11 cellular contexts compared by ENCODE assay signal in genomic region chr6:106522557-106522956, GRCh38.
DNase-seq lines count a peak whose midpoint lies in the region; ATAC-seq and TF ChIP-seq lines count a peak whose summit lies in the region.
"Had no signal": no experiment of that assay in that cellular context is flagged by ENCODE, and none has a peak within 500 bp of the region (broad histone marks: within the 10 kb centered on the region; RNA-seq: fewer than 3 reads in every experiment).

No MANE protein-coding gene starts in this region.

- intact Hi-C loops in MCF 10A (cut with micrococcal nuclease): no loop called here
- intact Hi-C loops in mammary epithelial cell (cut with micrococcal nuclease): no loop called here
- intact Hi-C loops in esophagus squamous epithelium (cut with DNase I): no loop called here
- intact Hi-C loops in upper lobe of right lung (cut with DNase I): no loop called here
- intact Hi-C loops in esophagus muscularis mucosa (cut with DNase I): no loop called here

- ATAC-seq in upper lobe of right lung: no peak
- no peak for ATAC-seq in HG03095 (IDR thresholded peaks at IDR 0.05; ENCODE audit: unreplicated experiment)

- CTCF ChIA-PET in MCF 10A (lab: Yijun Ruan, JAX): interaction anchor here (2.9 kb wide), 1 partner anchor 9 kb away, joined by 18 read pairs; no protein-coding TSS in a partner anchor
- CTCF ChIA-PET in mammary epithelial cell (lab: Charles Lee; ENCODE audit: low non-redundant PET): no interaction called here

- H3K4me2 ChIP-seq in mammary epithelial cell (ENCODE audit: insufficient read depth, low read depth, low read length): no peak overlapping the region

- peaks cover 59% of the 10 kb centered on the region for H3K36me3 Mint-ChIP-seq in MCF 10A (ENCODE audit: insufficient read depth, unreplicated experiment)

- dilution Hi-C loops in mammary epithelial cell (cut with HindIII; ENCODE audit: low sequenced_read_pairs): no loop called here

- H3K9ac ChIP-seq in mammary epithelial cell (ENCODE audit: insufficient read depth, low read length): no peak overlapping the region

- no TSS peak for BruUV-seq in MCF 10A (replicated peaks; lab: Mats Ljungman, UMichigan)
- BruUV-seq in mammary epithelial cell (replicated peaks; lab: Mats Ljungman, UMichigan): no TSS peak

- TF ChIP-seq POLR2A in Peyer's patch (IDR thresholded peaks at IDR 0.05) (no peak), esophagus squamous epithelium (IDR thresholded peaks at IDR 0.05) (no peak), esophagus muscularis mucosa (IDR thresholded peaks at IDR 0.05; ENCODE audit: low read depth) (no peak)

- peaks cover 64% of the 10 kb centered on the region for H3K79me2 ChIP-seq in mammary epithelial cell (ENCODE audit: insufficient read depth, low read length)

- H3K9me3 ChIP-seq in mammary epithelial cell (replicated peaks; ENCODE audit: insufficient read depth, low read length) (no peaks in the 10 kb centered on the region), Peyer's patch (no peaks in the 10 kb centered on the region), esophagus squamous epithelium (no peaks in the 10 kb centered on the region), upper lobe of right lung (no peaks in the 10 kb centered on the region), WERI-Rb-1 (ENCODE audit: severe bottlenecking) (no peaks in the 10 kb centered on the region), esophagus muscularis mucosa (no peaks in the 10 kb centered on the region)

- in situ Hi-C loops in mammary epithelial cell (cut with MboI; ENCODE audit: low sequenced_read_pairs in 2 of 2): no loop called here

- H3K4me1 Mint-ChIP-seq in MCF 10A (ENCODE audit: insufficient read depth, unreplicated experiment): peaks cover 44% of the 10 kb centered on the region
- H3K4me1 Mint-ChIP-seq: nephron progenitor cell had no signal

- no peak overlapping the region for H2AFZ ChIP-seq in mammary epithelial cell (ENCODE audit: low read depth, low read length)

- WGBS in mammary epithelial cell (ENCODE audit: low coverage, missing lambda C conversion rate): 81% methylated on average over 2 of the region's 2 CpGs
- 53 to 70% methylated on average over 2 of the region's 2 CpGs for WGBS in esophagus squamous epithelium, 2 donors
- 76% methylated on average over 2 of the region's 2 CpGs for WGBS in esophagus muscularis mucosa

- no peaks in the 10 kb centered on the region for H3K27me3 Mint-ChIP-seq in MCF 10A (ENCODE audit: insufficient read depth, unreplicated experiment)

- H3K4me3 ChIP-seq in mammary epithelial cell (replicated peaks in 1 of 3; ENCODE audit: insufficient read depth in 1 of 3, low read depth in 2 of 3, low read length in 3 of 3) (no peak overlapping the region), Peyer's patch (peak overlapping the region; percentile 24 to 40 (median 31)), esophagus squamous epithelium (peak overlapping the region in 2 of 4 donors; percentile 22 to 24), upper lobe of right lung (peak overlapping the region; percentile 24), WERI-Rb-1 (ENCODE audit: low read depth, low read length) (no peak overlapping the region), esophagus muscularis mucosa (no peak overlapping the region)

- peak overlapping the region; percentile 39 for H3K27ac Mint-ChIP-seq in MCF 10A (ENCODE audit: low read depth, unreplicated experiment)
- H3K27ac Mint-ChIP-seq: nephron progenitor cell had no signal

- no peak overlapping the region for H3K27ac ChIP-seq in mammary epithelial cell (ENCODE audit: insufficient read depth, low read depth, low read length)
- peak overlapping the region; percentile 67 to 94 (median 84) for H3K27ac ChIP-seq in Peyer's patch
- H3K27ac ChIP-seq in esophagus squamous epithelium: peak overlapping the region in 3 of 4 donors; percentile 42 to 74 (median 65)
- H3K27ac ChIP-seq in upper lobe of right lung: peak overlapping the region; percentile 48
- H3K27ac ChIP-seq in WERI-Rb-1: no peak overlapping the region
- no peak overlapping the region for H3K27ac ChIP-seq in esophagus muscularis mucosa (replicated peaks in 1 of 4)

- POLR2A ChIA-PET in MCF 10A (lab: Yijun Ruan, JAX): interaction anchor here (0.6 to 9.3 kb wide), 6 partner anchors 11 to 805 kb away, joined by 3 to 208 read pairs (median 6); no protein-coding TSS in a partner anchor

- no peak for TF ChIP-seq EP300 in esophagus muscularis mucosa (IDR thresholded peaks at IDR 0.05)

- H3K9me3 Mint-ChIP-seq in MCF 10A (ENCODE audit: unreplicated experiment): no peaks in the 10 kb centered on the region
- H3K9me3 Mint-ChIP-seq: nephron progenitor cell had no signal

- DNase-seq in MCF 10A (ENCODE audit: unreplicated experiment) (no peak), mammary epithelial cell (no peak), Peyer's patch (no peak), esophagus squamous epithelium (lab: John Stamatoyannopoulos, UW) (no peak), upper lobe of right lung (no peak), WERI-Rb-1 (no peak), esophagus muscularis mucosa (ENCODE audit: extremely low spot score) (no peak)
- DNase-seq: activated CD4-positive, alpha-beta T cell treated with anti-CD3 and anti-CD28 coated beads for 4 hours; NCI-H1694 treated with DMSO at 0.1 percent for 48 hours; nephron progenitor cell had no signal

- peak overlapping the region; percentile 21 for H3K4me3 Mint-ChIP-seq in MCF 10A (ENCODE audit: unreplicated experiment)
- H3K4me3 Mint-ChIP-seq: nephron progenitor cell had no signal

- H4K20me1 ChIP-seq in mammary epithelial cell (ENCODE audit: insufficient read depth, low read length): no peaks in the 10 kb centered on the region

- peaks cover 9% of the 10 kb centered on the region for H3K36me3 ChIP-seq in mammary epithelial cell (ENCODE audit: insufficient read depth, low read length)
- H3K36me3 ChIP-seq in Peyer's patch: peaks cover 0 to 7% (median 0%) of the 10 kb centered on the region in 3 donors
- peaks cover 3 to 66% (median 9%) of the 10 kb centered on the region in 3 donors for H3K36me3 ChIP-seq in esophagus squamous epithelium
- H3K36me3 ChIP-seq in upper lobe of right lung: peaks cover 8% of the 10 kb centered on the region
- no peaks in the 10 kb centered on the region for H3K36me3 ChIP-seq in WERI-Rb-1
- no peaks in the 10 kb centered on the region for H3K36me3 ChIP-seq in esophagus muscularis mucosa

- H3K4me1 ChIP-seq in mammary epithelial cell (ENCODE audit: insufficient read depth, low read length): peaks cover 34% of the 10 kb centered on the region
- H3K4me1 ChIP-seq in Peyer's patch: peaks cover 0 to 17% (median 8%) of the 10 kb centered on the region in 4 donors
- H3K4me1 ChIP-seq in esophagus squamous epithelium: peaks cover 15 to 68% (median 31%) of the 10 kb centered on the region in 3 donors
- peaks cover 19% of the 10 kb centered on the region for H3K4me1 ChIP-seq in upper lobe of right lung
- H3K4me1 ChIP-seq in esophagus muscularis mucosa: no peaks in the 10 kb centered on the region

- TF ChIP-seq CTCF in MCF 10A (IDR thresholded peaks at IDR 0.05; ENCODE audit: unreplicated experiment) (no peak), mammary epithelial cell (conservative IDR thresholded peaks at IDR 0.05 in 1 of 2, IDR thresholded peaks at IDR 0.05 in 1 of 2; ENCODE audit: extremely low read depth in 1 of 2, insufficient read depth in 1 of 2, low read depth in 1 of 2, low read length in 2 of 2) (no peak), Peyer's patch (IDR thresholded peaks at IDR 0.05) (no peak), esophagus squamous epithelium (IDR thresholded peaks at IDR 0.05) (no peak), upper lobe of right lung (IDR thresholded peaks at IDR 0.05) (no peak), WERI-Rb-1 (IDR thresholded peaks at IDR 0.05; ENCODE audit: low read depth, low read length) (no peak), esophagus muscularis mucosa (IDR thresholded peaks at IDR 0.05) (no peak)

- H3K27me3 ChIP-seq in mammary epithelial cell (ENCODE audit: insufficient read depth, low read length) (no peaks in the 10 kb centered on the region), Peyer's patch (no peaks in the 10 kb centered on the region), esophagus squamous epithelium (no peaks in the 10 kb centered on the region), upper lobe of right lung (no peaks in the 10 kb centered on the region), WERI-Rb-1 (ENCODE audit: insufficient read depth, low read depth, severe bottlenecking) (no peaks in the 10 kb centered on the region), esophagus muscularis mucosa (no peaks in the 10 kb centered on the region)

Comparison
In these comparisons a context has a peak if more than half of its experiments do, and no peak if none do; other contexts are left out.
1. H3K27ac ChIP-seq: peak in Peyer's patch (4 of 4), esophagus squamous epithelium (3 of 4) and upper lobe of right lung (single experiment); none in mammary epithelial cell (single experiment), WERI-Rb-1 (single experiment) and esophagus muscularis mucosa (0 of 4).
2. H3K4me3 ChIP-seq: peak in Peyer's patch (4 of 4) and upper lobe of right lung (single experiment); none in mammary epithelial cell (0 of 3), WERI-Rb-1 (single experiment) and esophagus muscularis mucosa (0 of 4).